Comparison of ENCODE assay signal across 8 cellular contexts in genomic region chr6:154343473-154344308, GRCh38. TPM values are rescaled to one million over a fixed set of nuclear protein-coding genes. Genes with fewer than 3 reads are reported as not detected.
DNase-seq lines count a peak whose midpoint lies in the region; ATAC-seq, FAIRE-seq and TF ChIP-seq lines count a peak whose summit lies in the region.

No MANE protein-coding gene starts in this region.

- no peaks in the 10 kb centered on the region for H3K9me2 ChIP-seq in OCI-LY7 (ENCODE audit: insufficient read depth, low read length)

- no peak overlapping the region for H4K5ac ChIP-seq in H1 (ENCODE audit: insufficient read length, low read depth, low read length)

- no peak for ATAC-seq in HG03097 (IDR thresholded peaks at IDR 0.05; ENCODE audit: low FRiP score, unreplicated experiment)
- ATAC-seq in activated CD8-positive, alpha-beta memory T cell treated with anti-CD3 and anti-CD28 coated beads, Interleukin-2, amount 10 ng/mL, durations not matched to agents 7 days and 5 days: no peak

- peaks cover 6% of the 10 kb centered on the region for H3K9me3 Mint-ChIP-seq in activated CD8-positive, alpha-beta memory T cell treated with anti-CD3 and anti-CD28 coated beads, Interleukin-2, amount 10 ng/mL, durations not matched to agents 7 days and 5 days (ENCODE audit: low read depth)

- 72% methylated on average over 16 of the region's 16 CpGs; no CpG with 5 or more reads in 1 of the 2 experiments for WGBS in H1 (ENCODE audit: extremely low coverage in 1 of 2, insufficient coverage in 1 of 2, insufficient read length in 1 of 2, insufficient replicate concordance in 2 of 2, low coverage in 1 of 2, low lambda C conversion rate in 2 of 2, missing lambda C conversion rate in 1 of 2), 2 experiments

- peaks cover 3% of the 10 kb centered on the region; the same call in 1 of the 2 replicates for H3K23me2 ChIP-seq in H1 (ENCODE audit: low read depth, low read length)

- H2AFZ ChIP-seq in H1 (ENCODE audit: low read length) (no peak overlapping the region; the same call in 1 of the 2 replicates), OCI-LY7 (ENCODE audit: low read length) (no peak overlapping the region)

- no peak overlapping the region for H3K56ac ChIP-seq in H1 (replicated peaks; ENCODE audit: insufficient read length, low read depth, low read length)

- no peak overlapping the region for H3K23ac ChIP-seq in H1 (ENCODE audit: insufficient read length)

- no peak overlapping the region for H3K27ac ChIP-seq in H1 (ENCODE audit: low read depth, low read length)
- no peak overlapping the region for H3K27ac ChIP-seq in OCI-LY7 (ENCODE audit: low read depth, low read length, poor library complexity, severe bottlenecking)

- H3K79me2 ChIP-seq in H1 (ENCODE audit: control insufficient read depth in 1 of 2, insufficient read depth in 2 of 2, low read length in 2 of 2): no peaks in the 10 kb centered on the region
- H3K79me2 ChIP-seq in OCI-LY7 (ENCODE audit: insufficient read depth, low read depth, low read length): no peaks in the 10 kb centered on the region

- no peak overlapping the region for H2BK15ac ChIP-seq in H1 (ENCODE audit: low read length)

- H3K9me3 ChIP-seq in H1 (ENCODE audit: insufficient read depth in 2 of 2, low read depth in 1 of 2, low read length in 1 of 2) (no peaks in the 10 kb centered on the region), OCI-LY7 (ENCODE audit: low read length) (no peaks in the 10 kb centered on the region)

- CTCF ChIA-PET in H1 (lab: Charles Lee; ENCODE audit: partially characterized antibody) (interaction anchor here (0.6 to 1.3 kb wide), 4 partner anchors 11 to 157 kb away, joined by 3 to 4 read pairs (median 3); no protein-coding TSS in a partner anchor), OCI-LY7 (lab: Charles Lee; ENCODE audit: unreplicated experiment) (no interaction called here)
- CTCF ChIA-PET in activated CD8-positive, alpha-beta memory T cell treated with anti-CD3 and anti-CD28 coated beads, Interleukin-2, amount 10 ng/mL, durations not matched to agents 7 days and 5 days (lab: Charles Lee): no interaction called here

- H3K36me3 ChIP-seq in H1 (ENCODE audit: control insufficient read depth in 2 of 4, insufficient read depth in 4 of 4, low read length in 3 of 4) (no peaks in the 10 kb centered on the region), OCI-LY7 (ENCODE audit: insufficient read depth, low read length) (no peaks in the 10 kb centered on the region)

- H4K20me1 ChIP-seq in H1 (replicated peaks in 1 of 2; ENCODE audit: control insufficient read depth in 1 of 2, insufficient read depth in 2 of 2, low read length in 2 of 2) (no peaks in the 10 kb centered on the region), OCI-LY7 (ENCODE audit: insufficient read depth, low read length) (no peaks in the 10 kb centered on the region)

- peak overlapping the region; percentile 82; the same call in 1 of the 2 replicates for H2AK5ac ChIP-seq in H1 (ENCODE audit: low read depth, low read length)

- no peaks in the 10 kb centered on the region for H3K27me3 ChIP-seq in H1 (replicated peaks in 1 of 4; ENCODE audit: control insufficient read depth in 3 of 4, extremely low read depth in 1 of 4, insufficient read depth in 3 of 4, low read length in 3 of 4)

- H3K27ac Mint-ChIP-seq in activated CD8-positive, alpha-beta memory T cell treated with anti-CD3 and anti-CD28 coated beads, Interleukin-2, amount 10 ng/mL, durations not matched to agents 7 days and 5 days: no peak overlapping the region

- peak overlapping the region; percentile 68; the same call in 1 of the 2 replicates for H2BK12ac ChIP-seq in H1 (ENCODE audit: low read depth, low read length)

- no peaks in the 10 kb centered on the region for H3K79me1 ChIP-seq in H1 (ENCODE audit: low read depth, low read length)

- H2BK5ac ChIP-seq in H1 (ENCODE audit: low read depth, low read length): peak overlapping the region; percentile 71; the same call in 1 of the 2 replicates

- TF ChIP-seq POLR2A in H1 (IDR thresholded peaks at IDR 0.05; ENCODE audit: control extremely low read depth in 1 of 2, low read depth in 2 of 2, low read length in 2 of 2): no peak

- DNase-seq in ELF-1 (ENCODE audit: low read depth, low spot score) (peak; percentile 98), NCI-H226 (peak; percentile 62), H1 (ENCODE audit: low read depth in 1 of 2, low spot score in 2 of 2) (peak; percentile 54 to 60), myocyte (ENCODE audit: low read depth) (peak; percentile 13), urothelium cell line (ENCODE audit: low spot score) (no peak), OCI-LY7 (ENCODE audit: low spot score) (no peak)
- no peak for DNase-seq in activated CD8-positive, alpha-beta memory T cell treated with anti-CD3 and anti-CD28 coated beads, Interleukin-2, amount 10 ng/mL, durations not matched to agents 7 days and 5 days

- H2BK120ac ChIP-seq in H1 (replicated peaks; ENCODE audit: low read depth, low read length): no peak overlapping the region

- peak; percentile 37 for TF ChIP-seq RAD21 in H1 (IDR thresholded peaks at IDR 0.05 in 1 of 2, conservative IDR thresholded peaks at IDR 0.05 in 1 of 2; ENCODE audit: low read depth in 2 of 2, low read length in 2 of 2)

- FAIRE-seq in H1 (lab: Jason Lieb, UNC) (peak; percentile 84), urothelium cell line (lab: Jason Lieb, UNC) (no peak)

- no peaks in the 10 kb centered on the region for H3K4me1 Mint-ChIP-seq in activated CD8-positive, alpha-beta memory T cell treated with anti-CD3 and anti-CD28 coated beads, Interleukin-2, amount 10 ng/mL, durations not matched to agents 7 days and 5 days

- no peaks in the 10 kb centered on the region for H3K36me3 Mint-ChIP-seq in activated CD8-positive, alpha-beta memory T cell treated with anti-CD3 and anti-CD28 coated beads, Interleukin-2, amount 10 ng/mL, durations not matched to agents 7 days and 5 days

- H3K14ac ChIP-seq in H1 (ENCODE audit: insufficient read length): no peak overlapping the region

- H4K91ac ChIP-seq in H1 (replicated peaks; ENCODE audit: insufficient read length, low read length): no peak overlapping the region

- BruUV-seq in OCI-LY7 (replicated peaks; lab: Mats Ljungman, UMichigan): no TSS peak

- H3K18ac ChIP-seq in H1 (ENCODE audit: extremely low read depth, low read length): peak overlapping the region; percentile 80

- H3K4me3 Mint-ChIP-seq in activated CD8-positive, alpha-beta memory T cell treated with anti-CD3 and anti-CD28 coated beads, Interleukin-2, amount 10 ng/mL, durations not matched to agents 7 days and 5 days: no peak overlapping the region

- POLR2A ChIA-PET in H1 (lab: Charles Lee; ENCODE audit: partially characterized antibody) (interaction anchor here (0.9 to 1.9 kb wide), 2 partner anchors 14 to 167 kb away, joined by 3 to 7 read pairs; partner anchors contain the start of gene CNKSR3), OCI-LY7 (lab: Charles Lee) (no interaction called here)

- H3K27me3 Mint-ChIP-seq in activated CD8-positive, alpha-beta memory T cell treated with anti-CD3 and anti-CD28 coated beads, Interleukin-2, amount 10 ng/mL, durations not matched to agents 7 days and 5 days: peaks cover 17% of the 10 kb centered on the region

- TF ChIP-seq CTCF in H1 (IDR thresholded peaks at IDR 0.05; ENCODE audit: control extremely low read depth in 1 of 3, insufficient read depth in 1 of 3, low read depth in 1 of 3, low read length in 3 of 3): peak in 1 of 3 experiments; percentile 38; a peak in 2 of 4 replicates
- TF ChIP-seq CTCF in OCI-LY7 (conservative IDR thresholded peaks at IDR 0.05; ENCODE audit: low read length): no peak

- H3K9ac ChIP-seq in H1 (replicated peaks in 1 of 4; ENCODE audit: extremely low read depth in 1 of 4, low read depth in 3 of 4, low read length in 3 of 4): no peak overlapping the region

- no peak for TF ChIP-seq EP300 in H1 (IDR thresholded peaks at IDR 0.05; ENCODE audit: borderline replicate concordance in 1 of 2, low read depth in 2 of 2, low read length in 2 of 2)

- intact Hi-C loops in OCI-LY7 (cut with micrococcal nuclease; ENCODE audit: unreplicated experiment): no loop called here

- H2BK20ac ChIP-seq in H1 (ENCODE audit: low read length): peak overlapping the region; percentile 88; the same call in 1 of the 2 replicates

- H3K4ac ChIP-seq in H1 (replicated peaks; ENCODE audit: insufficient read length, low read depth, low read length): no peak overlapping the region

- H3K4me3 ChIP-seq in H1 (ENCODE audit: extremely low read depth in 1 of 4, insufficient read depth in 2 of 4, low read depth in 3 of 4, low read length in 4 of 4) (peak overlapping the region in 1 of 4 experiments; percentile 11; a peak in 2 of 8 replicates), OCI-LY7 (ENCODE audit: low read depth, low read length, poor library complexity, severe bottlenecking) (no peak overlapping the region)

- peak overlapping the region in 1 of 2 experiments; percentile 24; a peak in 1 of 4 replicates for H3K4me2 ChIP-seq in H1 (ENCODE audit: insufficient read depth in 1 of 2, low read depth in 2 of 2, low read length in 2 of 2)
- H3K4me2 ChIP-seq in OCI-LY7 (ENCODE audit: low read length): no peak overlapping the region

- no peak overlapping the region for H4K8ac ChIP-seq in H1 (ENCODE audit: extremely low read depth, insufficient read depth, low read length)

- H3K4me1 ChIP-seq in H1 (replicated peaks in 1 of 4; ENCODE audit: control insufficient read depth in 3 of 4, insufficient read depth in 4 of 4, low read length in 3 of 4) (peaks cover 0 to 10% (median 2%) of the 10 kb centered on the region in 4 experiments; a peak in 5 of 7 replicates), OCI-LY7 (ENCODE audit: insufficient read depth, low read length, poor library complexity, severe bottlenecking) (no peaks in the 10 kb centered on the region)

TF ChIP-seq in H1, 55 proteins besides CTCF, POLR2A, EP300 and RAD21 (continues in another document):
- TF ChIP-seq HDAC2 (IDR thresholded peaks at IDR 0.05; ENCODE audit: borderline replicate concordance in 1 of 2, low read depth in 2 of 2, low read length in 2 of 2) (0 out of 4 replicates have a peak, but pooled peaks of 1 of the 2 experiments have one; percentile 60), TCF12 (IDR thresholded peaks at IDR 0.05; ENCODE audit: low read depth, low read length) (no peak), BCL11A (IDR thresholded peaks at IDR 0.05; ENCODE audit: low read depth in 2 of 2, low read length in 2 of 2) (no peak)

RNA-seq across cellular contexts. Expression of gene IPCEF1, which starts 12.9 kb away (rescaled TPM):
- 0.44 and 0.78 TPM in 2 replicates for total RNA-seq in H1 (2021; fragmentation: NEBNext Ultra II Directional; extraction: Animal tissue kit (Norgen Biotek cat#: 25700))
- polyA plus RNA-seq in H1 (2011; rRNA removed): 0.05 and 0.41 TPM in 2 replicates
- 0.25 TPM for polyA plus RNA-seq in H1 (2011; cell fraction: cytosol; rRNA removed)
- polyA plus RNA-seq in H1 (2011; cell fraction: nucleus; rRNA removed): 0.66 TPM
- polyA plus RNA-seq in H1 (2012, experiment 1 of 2): 0.50 to 0.74 TPM (median 0.65 TPM) in 4 replicates
- 0.03 TPM for polyA plus RNA-seq in H1 (2012, experiment 2 of 2)
- polyA plus RNA-seq in H1 (2013, experiment 1 of 2): 0.59 TPM
- 0.35 TPM for polyA plus RNA-seq in H1 (2013, experiment 2 of 2)
- 2.6 and 5.5 TPM in 2 replicates for polyA minus RNA-seq in H1 (2011; rRNA and poly(A)+ RNA removed)
- polyA minus RNA-seq in H1 (2011; cell fraction: cytosol; rRNA and poly(A)+ RNA removed): not detected
- 2.3 TPM for polyA minus RNA-seq in H1 (2011; cell fraction: nucleus; rRNA and poly(A)+ RNA removed)
- not detected in 2 replicates for total RNA-seq in myocyte
- polyA plus RNA-seq in myocyte (2012): not detected
- total RNA-seq in activated CD8-positive, alpha-beta memory T cell treated with anti-CD3 and anti-CD28 coated beads, Interleukin-2, amount 10 ng/mL, durations not matched to agents 7 days and 5 days: 10 to 100 TPM; 17.3 to 18.8 TPM
- not detected in 2 replicates for total RNA-seq in OCI-LY7 (2014; rRNA removed; shearing (Covaris generic))
- total RNA-seq in OCI-LY7 (2022): not detected in 2 replicates

Comparison
In these comparisons a context has a peak if more than half of its experiments do, and no peak if none do; other contexts are left out.
1. DNase-seq: peak in ELF-1 (single experiment), NCI-H226 (single experiment), H1 (2 of 2) and myocyte (single experiment); none in activated CD8-positive, alpha-beta memory T cell treated with anti-CD3 and anti-CD28 coated beads, Interleukin-2, amount 10 ng/mL, durations not matched to agents 7 days and 5 days (single experiment), urothelium cell line (single experiment) and OCI-LY7 (single experiment).
2. RNA of gene IPCEF1, which starts 12.9 kb away (total RNA-seq): 17.3 to 18.8 TPM in activated CD8-positive, alpha-beta memory T cell treated with anti-CD3 and anti-CD28 coated beads, Interleukin-2, amount 10 ng/mL, durations not matched to agents 7 days and 5 days; 0.44 to 0.78 TPM in H1, not detected in myocyte and not detected in OCI-LY7; every median in the first group is over 10 times any median in the second.